In the genomic region with DNA sequence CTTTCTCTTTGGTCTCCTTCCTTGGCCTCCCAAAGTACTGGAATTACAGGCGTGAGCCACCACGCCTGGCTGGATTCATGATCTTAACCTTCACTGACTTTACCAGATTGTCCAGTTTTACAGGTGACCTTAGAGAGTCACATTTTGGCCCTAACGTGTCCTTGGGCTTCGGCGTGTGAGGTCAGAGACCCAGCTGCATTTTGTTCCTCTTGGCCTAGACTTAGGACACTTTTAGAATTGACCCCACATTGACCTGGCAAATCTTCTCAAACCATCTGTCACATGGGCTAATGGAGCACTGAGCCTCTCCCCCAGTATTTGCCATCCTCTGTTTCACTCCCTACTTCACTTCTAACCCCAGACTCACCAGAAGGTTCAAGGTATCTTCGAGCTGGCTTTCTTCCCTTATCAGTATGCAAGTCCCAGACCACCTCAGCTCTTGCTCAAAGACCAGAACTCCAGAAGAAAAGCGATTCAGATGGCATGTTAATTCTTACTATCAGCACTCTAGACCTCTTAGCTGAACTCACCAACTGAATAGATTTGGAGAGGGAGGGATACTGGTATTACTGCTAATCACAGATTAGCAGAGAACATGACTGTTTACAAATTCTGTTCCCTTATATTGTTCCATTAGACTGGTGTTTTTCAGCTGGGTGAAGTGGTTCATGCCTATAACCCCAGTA, we compare ENCODE assay signal across 9 cellular contexts. TPM values are rescaled to one million over a fixed set of nuclear protein-coding genes. Genes with fewer than 3 reads are reported as not detected.
A peak's percentile ranks its signal among the peaks of the same experiment; 100 is the strongest.
DNase-seq lines count a peak whose midpoint lies in the region; ATAC-seq, FAIRE-seq and TF ChIP-seq lines count a peak whose summit lies in the region.
"Had no signal": no experiment of that assay in that cellular context is flagged by ENCODE, and none has a peak within 500 bp of the region (broad histone marks: within the 10 kb centered on the region; RNA-seq: fewer than 3 reads in every experiment).

No MANE protein-coding gene starts in this region.

- peak overlapping the region; percentile 74; the same call in 1 of the 2 replicates for H3K27ac Mint-ChIP-seq in GM23338

- peaks cover 7% of the 10 kb centered on the region for H3K23me2 ChIP-seq in H1 (ENCODE audit: low read depth, low read length)

- H3K9me3 ChIP-seq in Peyer's patch: no peaks in the 10 kb centered on the region
- no peaks in the 10 kb centered on the region for H3K9me3 ChIP-seq in H1 (ENCODE audit: insufficient read depth in 2 of 2, low read depth in 1 of 2, low read length in 1 of 2)
- no peaks in the 10 kb centered on the region for H3K9me3 ChIP-seq in gastrocnemius medialis

- 83% methylated on average over 7 of the region's 7 CpGs; no CpG with 5 or more reads in 1 of the 2 experiments for WGBS in H1 (ENCODE audit: extremely low coverage in 1 of 2, insufficient coverage in 1 of 2, insufficient read length in 1 of 2, insufficient replicate concordance in 2 of 2, low coverage in 1 of 2, low lambda C conversion rate in 2 of 2, missing lambda C conversion rate in 1 of 2), 2 experiments

- H3F3A ChIP-seq in GM23338 (replicated peaks; ENCODE audit: low read depth): peaks cover 7% of the 10 kb centered on the region; the same call in 1 of the 2 replicates

- H3K79me1 ChIP-seq in H1 (ENCODE audit: low read depth, low read length): no peaks in the 10 kb centered on the region

- H3K36me3 Mint-ChIP-seq in GM23338 (ENCODE audit: low read depth): peaks cover 5% of the 10 kb centered on the region; the same call in 2 of the 3 replicates

- no peak for TF ChIP-seq EP300 in H1 (IDR thresholded peaks at IDR 0.05; ENCODE audit: borderline replicate concordance in 1 of 2, low read depth in 2 of 2, low read length in 2 of 2)

- H3K4me2 ChIP-seq in GM23338: no peak overlapping the region
- H3K4me2 ChIP-seq in H1 (ENCODE audit: insufficient read depth in 1 of 2, low read depth in 2 of 2, low read length in 2 of 2): no peak overlapping the region

- H3K79me2 ChIP-seq in GM23338 (replicated peaks; ENCODE audit: insufficient read depth): 0 out of 2 replicates have a peak, but pooled peaks cover 16% of the 10 kb centered on the region
- no peaks in the 10 kb centered on the region for H3K79me2 ChIP-seq in H1 (ENCODE audit: control insufficient read depth in 1 of 2, insufficient read depth in 2 of 2, low read length in 2 of 2)

- H3K4me3 Mint-ChIP-seq in GM23338: no peak overlapping the region; the same call in 2 of the 3 replicates

- no peaks in the 10 kb centered on the region for H3K9me2 ChIP-seq in GM23338 (ENCODE audit: insufficient read depth)

- H3K4me3 ChIP-seq in GM23338 (no peak overlapping the region), Peyer's patch (no peak overlapping the region), H1 (ENCODE audit: extremely low read depth in 1 of 4, insufficient read depth in 2 of 4, low read depth in 3 of 4, low read length in 4 of 4) (no peak overlapping the region), gastrocnemius medialis (no peak overlapping the region)

- H3K56ac ChIP-seq in H1 (replicated peaks; ENCODE audit: insufficient read length, low read depth, low read length): no peak overlapping the region

- H3K27me3 Mint-ChIP-seq in GM23338 (ENCODE audit: insufficient read depth, low read depth, poor library complexity): peaks cover 11% of the 10 kb centered on the region

- H3K27ac ChIP-seq in GM23338 (ENCODE audit: low read depth): no peak overlapping the region
- peak overlapping the region in 3 of 4 donors; percentile 8 to 18 (median 11) for H3K27ac ChIP-seq in Peyer's patch
- H3K27ac ChIP-seq in H1 (ENCODE audit: low read depth, low read length): no peak overlapping the region
- H3K27ac ChIP-seq in gastrocnemius medialis: peak overlapping the region; percentile 79 to 99 (median 98)

- no peak overlapping the region for H3K4ac ChIP-seq in H1 (replicated peaks; ENCODE audit: insufficient read length, low read depth, low read length)

- DNase-seq in GM23338 (ENCODE audit: low spot score) (no peak), Peyer's patch (no peak), H1 (ENCODE audit: low read depth in 1 of 2, low spot score in 2 of 2) (no peak), gastrocnemius medialis (no peak), DMS53 treated with DMSO at 0.1 percent for 48 hours (lab: John Stamatoyannopoulos, UW; ENCODE audit: unreplicated experiment) (no peak), CD1c-positive myeloid dendritic cell (ENCODE audit: extremely low spot score) (no peak), NCI-H446 treated with DMSO at 0.1 percent for 48 hours (lab: John Stamatoyannopoulos, UW) (no peak)
- DNase-seq: cerebellar nuclear complex, hippocampal formation had no signal

- no peak overlapping the region for H4K5ac ChIP-seq in H1 (ENCODE audit: insufficient read length, low read depth, low read length)

- no peak overlapping the region for H3K18ac ChIP-seq in H1 (ENCODE audit: extremely low read depth, low read length)

- no peak for ATAC-seq in GM23338
- ATAC-seq in gastrocnemius medialis: no peak

- H3K9me3 Mint-ChIP-seq in GM23338: no peaks in the 10 kb centered on the region

- 0 out of 2 replicates have a peak, but pooled peaks cover 7% of the 10 kb centered on the region for H4K20me1 ChIP-seq in GM23338 (replicated peaks; ENCODE audit: insufficient read depth)
- H4K20me1 ChIP-seq in H1 (replicated peaks in 1 of 2; ENCODE audit: control insufficient read depth in 1 of 2, insufficient read depth in 2 of 2, low read length in 2 of 2): peaks cover 0 to 5% of the 10 kb centered on the region in 2 experiments

- H3K14ac ChIP-seq in H1 (ENCODE audit: insufficient read length): no peak overlapping the region

- in situ Hi-C loops in gastrocnemius medialis (cut with MboI; ENCODE audit: low sequenced_read_pairs in 4 of 4): no loop called here

- H2BK15ac ChIP-seq in H1 (ENCODE audit: low read length): no peak overlapping the region

- no peak overlapping the region for H2BK12ac ChIP-seq in H1 (ENCODE audit: low read depth, low read length)

- TF ChIP-seq CTCF in GM23338 (conservative IDR thresholded peaks at IDR 0.05; ENCODE audit: low read depth in 2 of 2) (no peak), Peyer's patch (IDR thresholded peaks at IDR 0.05) (no peak), H1 (IDR thresholded peaks at IDR 0.05; ENCODE audit: control extremely low read depth in 1 of 3, insufficient read depth in 1 of 3, low read depth in 1 of 3, low read length in 3 of 3) (no peak), gastrocnemius medialis (IDR thresholded peaks at IDR 0.05 in 4 of 5, conservative IDR thresholded peaks at IDR 0.05 in 1 of 5) (no peak)

- no peak for TF ChIP-seq POLR2A in Peyer's patch (IDR thresholded peaks at IDR 0.05)
- TF ChIP-seq POLR2A in H1 (IDR thresholded peaks at IDR 0.05; ENCODE audit: control extremely low read depth in 1 of 2, low read depth in 2 of 2, low read length in 2 of 2): no peak
- TF ChIP-seq POLR2A in gastrocnemius medialis (IDR thresholded peaks at IDR 0.05): no peak

- CTCF ChIA-PET in H1 (lab: Charles Lee; ENCODE audit: partially characterized antibody): interaction anchor here (1.0 to 2.8 kb wide), 5 partner anchors 15 to 286 kb away, joined by 3 to 11 read pairs (median 3); no protein-coding TSS in a partner anchor

- peaks cover 12% of the 10 kb centered on the region for H3K4me1 Mint-ChIP-seq in GM23338

- H3K23ac ChIP-seq in H1 (ENCODE audit: insufficient read length): no peak overlapping the region

- H2BK120ac ChIP-seq in H1 (replicated peaks; ENCODE audit: low read depth, low read length): no peak overlapping the region

- intact Hi-C loops in gastrocnemius medialis (cut with DNase I; ENCODE audit: low total_unique reads): loop anchor here (5.0 kb wide), 1 partner anchor 107 kb away; no protein-coding TSS in a partner anchor

- no peak for FAIRE-seq in H1 (lab: Jason Lieb, UNC)

- H3K36me3 ChIP-seq in GM23338 (ENCODE audit: insufficient read depth) (no peaks in the 10 kb centered on the region), Peyer's patch (no peaks in the 10 kb centered on the region), H1 (ENCODE audit: control insufficient read depth in 2 of 4, insufficient read depth in 4 of 4, low read length in 3 of 4) (no peaks in the 10 kb centered on the region), gastrocnemius medialis (no peaks in the 10 kb centered on the region)

- H3K27me3 ChIP-seq in GM23338 (ENCODE audit: insufficient read depth) (peaks cover 6% of the 10 kb centered on the region), Peyer's patch (no peaks in the 10 kb centered on the region), H1 (replicated peaks in 1 of 4; ENCODE audit: control insufficient read depth in 3 of 4, extremely low read depth in 1 of 4, insufficient read depth in 3 of 4, low read length in 3 of 4) (no peaks in the 10 kb centered on the region; a peak in 1 of 7 replicates), gastrocnemius medialis (no peaks in the 10 kb centered on the region)

- H4K91ac ChIP-seq in H1 (replicated peaks; ENCODE audit: insufficient read length, low read length): no peak overlapping the region

- no peak for TF ChIP-seq RAD21 in H1 (IDR thresholded peaks at IDR 0.05 in 1 of 2, conservative IDR thresholded peaks at IDR 0.05 in 1 of 2; ENCODE audit: low read depth in 2 of 2, low read length in 2 of 2)

- POLR2A ChIA-PET in H1 (lab: Charles Lee; ENCODE audit: partially characterized antibody): interaction anchor here (0.6 to 1.7 kb wide), 3 partner anchors 10 to 109 kb away, joined by 3 to 11 read pairs (median 4); no protein-coding TSS in a partner anchor

- no peak overlapping the region for H2BK20ac ChIP-seq in H1 (ENCODE audit: low read length)

- H2BK5ac ChIP-seq in H1 (ENCODE audit: low read depth, low read length): 0 out of 2 replicates have a peak overlapping the region, but pooled peaks have one; percentile 13

- H2AK5ac ChIP-seq in H1 (ENCODE audit: low read depth, low read length): no peak overlapping the region; the same call in 1 of the 2 replicates

- no peak overlapping the region for H4K8ac ChIP-seq in H1 (ENCODE audit: extremely low read depth, insufficient read depth, low read length)

- H3K4me1 ChIP-seq in GM23338 (ENCODE audit: insufficient read depth) (peaks cover 9% of the 10 kb centered on the region), Peyer's patch (peaks cover 0 to 20% (median 4%) of the 10 kb centered on the region in 4 donors), H1 (replicated peaks in 1 of 4; ENCODE audit: control insufficient read depth in 3 of 4, insufficient read depth in 4 of 4, low read length in 3 of 4) (no peaks in the 10 kb centered on the region; a peak in 2 of 7 replicates), gastrocnemius medialis (peaks cover 24 to 31% of the 10 kb centered on the region in 2 donors)

- H2AFZ ChIP-seq in GM23338 (no peak overlapping the region), H1 (ENCODE audit: low read length) (no peak overlapping the region)

- no peak overlapping the region for H3K9ac ChIP-seq in H1 (replicated peaks in 1 of 4; ENCODE audit: extremely low read depth in 1 of 4, low read depth in 3 of 4, low read length in 3 of 4)

RNA-seq across cellular contexts. Expression of gene CYTH1, which starts 1.8 kb away (rescaled TPM):
- total RNA-seq in GM23338 (2014; rRNA removed; shearing (Covaris generic)): 14.5 and 21.2 TPM in 2 replicates
- 12.2 and 13.8 TPM in 2 replicates for polyA plus RNA-seq in GM23338 (2016; fragmentation: Nextera tagmentation; extraction: Ambion mirVana)
- 100 to 1,000 TPM in 2 of 4 donors, 10 to 100 TPM in 2; 88.3 to 262 (median 109) TPM for total RNA-seq in Peyer's patch
- total RNA-seq in H1 (2021; fragmentation: NEBNext Ultra II Directional; extraction: Animal tissue kit (Norgen Biotek cat#: 25700)): 14.7 and 14.8 TPM in 2 replicates
- 12.8 and 13.8 TPM in 2 replicates for polyA plus RNA-seq in H1 (2011; rRNA removed)
- polyA plus RNA-seq in H1 (2011; cell fraction: cytosol; rRNA removed): 14.2 TPM
- polyA plus RNA-seq in H1 (2011; cell fraction: nucleus; rRNA removed): 40.9 TPM
- polyA plus RNA-seq in H1 (2012, experiment 1 of 2): 10.4 to 15.6 TPM (median 10.9 TPM) in 4 replicates
- polyA plus RNA-seq in H1 (2012, experiment 2 of 2): 4.7 TPM
- 9.9 TPM for polyA plus RNA-seq in H1 (2013, experiment 1 of 2)
- 9.8 TPM for polyA plus RNA-seq in H1 (2013, experiment 2 of 2)
- polyA minus RNA-seq in H1 (2011; rRNA and poly(A)+ RNA removed): 16.3 and 17.5 TPM in 2 replicates
- 12.4 TPM for polyA minus RNA-seq in H1 (2011; cell fraction: cytosol; rRNA and poly(A)+ RNA removed)
- 20.9 TPM for polyA minus RNA-seq in H1 (2011; cell fraction: nucleus; rRNA and poly(A)+ RNA removed)
- 10 to 100 TPM; 24.7 to 43.7 (median 32.4) TPM for total RNA-seq in gastrocnemius medialis

RNA-seq across cellular contexts. Expression of gene USP36, which starts 56.8 kb away (rescaled TPM):
- total RNA-seq in GM23338 (2014; rRNA removed; shearing (Covaris generic)): 55.5 and 58.7 TPM in 2 replicates
- polyA plus RNA-seq in GM23338 (2016; fragmentation: Nextera tagmentation; extraction: Ambion mirVana): 36.2 and 38.1 TPM in 2 replicates
- 100 to 1,000 TPM in 1 of 4 donors, 10 to 100 TPM in 3; 20.7 to 130 (median 59.9) TPM for total RNA-seq in Peyer's patch
- total RNA-seq in H1 (2021; fragmentation: NEBNext Ultra II Directional; extraction: Animal tissue kit (Norgen Biotek cat#: 25700)): 65.8 and 67.7 TPM in 2 replicates
- polyA plus RNA-seq in H1 (2011; rRNA removed): 40.7 and 44.8 TPM in 2 replicates
- polyA plus RNA-seq in H1 (2011; cell fraction: cytosol; rRNA removed): 34.2 TPM
- 90.2 TPM for polyA plus RNA-seq in H1 (2011; cell fraction: nucleus; rRNA removed)
- polyA plus RNA-seq in H1 (2012, experiment 1 of 2): 52.2 to 59.3 TPM (median 54.9 TPM) in 4 replicates
- 42.7 TPM for polyA plus RNA-seq in H1 (2012, experiment 2 of 2)
- polyA plus RNA-seq in H1 (2013, experiment 1 of 2): 43.8 TPM
- polyA plus RNA-seq in H1 (2013, experiment 2 of 2): 41.9 TPM
- 63.4 and 70.8 TPM in 2 replicates for polyA minus RNA-seq in H1 (2011; rRNA and poly(A)+ RNA removed)
- polyA minus RNA-seq in H1 (2011; cell fraction: cytosol; rRNA and poly(A)+ RNA removed): 22.9 TPM
- polyA minus RNA-seq in H1 (2011; cell fraction: nucleus; rRNA and poly(A)+ RNA removed): 49.2 TPM
- total RNA-seq in gastrocnemius medialis: 10 to 100 TPM; 15.2 to 21.1 (median 20.0) TPM

Comparison
In these comparisons a context has a peak if more than half of its experiments do, and no peak if none do; other contexts are left out.
1. H3K27ac ChIP-seq: peak in Peyer's patch (3 of 4) and gastrocnemius medialis (4 of 4); none in GM23338 (single experiment) and H1 (single experiment).